In genomic region chr21:31571879-31572278, GRCh38 we compare ENCODE assay signal across 30 cellular contexts.
"Had no signal": no experiment of that assay in that cellular context is flagged by ENCODE, and none has a peak within 500 bp of the region (broad histone marks: within the 10 kb centered on the region; RNA-seq: fewer than 3 reads in every experiment).

No MANE protein-coding gene starts in this region.

- H3K4me3 ChIP-seq: adrenal gland, body of pancreas, breast epithelium had no signal

- H3K4me1 ChIP-seq: adrenal gland, body of pancreas, breast epithelium had no signal

- DNase-seq: activated B cell treated with CpG ODN at 0.5 μM for 24 hours; activated CD4-positive, alpha-beta memory T cell treated with anti-CD3 and anti-CD28 coated beads for 36 hours; activated CD4-positive, alpha-beta T cell treated with anti-CD3 and anti-CD28 coated beads for 4 hours; activated CD4-positive, alpha-beta T cell treated with anti-CD3 and anti-CD28 coated beads, Interleukin-2, amount 10 ng/mL, durations not matched to agents 24 days and 14 days; activated CD4-positive, alpha-beta T cell treated with anti-CD3 and anti-CD28 coated beads, Interleukin-2, amount 50 U/mL, for 1 hour; activated CD4-positive, alpha-beta T cell treated with anti-CD3 and anti-CD28 coated beads, Interleukin-2, amount 50 U/mL, for 4 hours; activated CD4-positive, CD25-positive, alpha-beta regulatory T cell treated with anti-CD3 and anti-CD28 coated beads, Interleukin-2, amount 50 U/mL, for 72 hours; activated CD8-positive, alpha-beta memory T cell treated with anti-CD3 and anti-CD28 coated beads, Interleukin-2, amount 50 U/mL, for 4 hours; activated CD8-positive, alpha-beta T cell treated with anti-CD3 and anti-CD28 coated beads for 36 hours; activated effector memory CD4-positive, alpha-beta T cell treated with anti-CD3 and anti-CD28 coated beads, Interleukin-2, amount 50 U/mL, for 16 hours; activated gamma-delta T cell treated with Interleukin-2 at 50 U/mL for 16 hours; activated naive CD4-positive, alpha-beta T cell; activated naive CD4-positive, alpha-beta T cell treated with anti-CD3 and anti-CD28 coated beads for 36 hours; activated naive CD4-positive, alpha-beta T cell treated with anti-CD3 and anti-CD28 coated beads, Interleukin-2, amount 50 U/mL, for 16 hours; activated naive CD8-positive, alpha-beta T cell treated with anti-CD3 and anti-CD28 coated beads for 36 hours; activated T-cell treated with anti-CD3 and anti-CD28 coated beads for 4 hours; activated T-cell treated with anti-CD3 and anti-CD28 coated beads, Interleukin-2, amount 50 U/mL, for 1 hour; activated T-cell treated with anti-CD3 and anti-CD28 coated beads, Interleukin-2, amount 50 U/mL, for 4 hours; activated T-cell treated with anti-CD3 and anti-CD28 coated beads, Interleukin-2, amount 50 U/mL, for 72 hours; adrenal gland; amniotic stem cell; body of pancreas; brain microvascular endothelial cell; central memory CD4-positive, alpha-beta T cell; T-helper 2 cell; T-helper 9 cell had no signal

- H3K9me3 ChIP-seq: body of pancreas had no signal

- H3K36me3 ChIP-seq: adrenal gland, brain microvascular endothelial cell, breast epithelium had no signal

- ATAC-seq: activated CD8-positive, alpha-beta T cell treated with anti-CD3 and anti-CD28 coated beads for 36 hours; activated naive CD4-positive, alpha-beta T cell treated with anti-CD3 and anti-CD28 coated beads, Interleukin-2, amount 50 U/mL, for 72 hours; activated T-cell treated with anti-CD3 and anti-CD28 coated beads, Interleukin-2, amount 50 U/mL, for 4 hours; activated T-cell treated with anti-CD3 and anti-CD28 coated beads, Interleukin-2, amount 50 U/mL, for 72 hours; activated T-helper 17 cell treated with anti-CD3 and anti-CD28 coated beads, Interleukin-2, amount 50 U/mL, for 72 hours; body of pancreas had no signal

- H3K27me3 ChIP-seq: adrenal gland, body of pancreas, brain microvascular endothelial cell, breast epithelium had no signal

- H3K27ac ChIP-seq: adrenal gland, body of pancreas, brain microvascular endothelial cell, breast epithelium, VCaP had no signal
